8 cellular contexts compared by ENCODE assay signal in the genomic region with DNA sequence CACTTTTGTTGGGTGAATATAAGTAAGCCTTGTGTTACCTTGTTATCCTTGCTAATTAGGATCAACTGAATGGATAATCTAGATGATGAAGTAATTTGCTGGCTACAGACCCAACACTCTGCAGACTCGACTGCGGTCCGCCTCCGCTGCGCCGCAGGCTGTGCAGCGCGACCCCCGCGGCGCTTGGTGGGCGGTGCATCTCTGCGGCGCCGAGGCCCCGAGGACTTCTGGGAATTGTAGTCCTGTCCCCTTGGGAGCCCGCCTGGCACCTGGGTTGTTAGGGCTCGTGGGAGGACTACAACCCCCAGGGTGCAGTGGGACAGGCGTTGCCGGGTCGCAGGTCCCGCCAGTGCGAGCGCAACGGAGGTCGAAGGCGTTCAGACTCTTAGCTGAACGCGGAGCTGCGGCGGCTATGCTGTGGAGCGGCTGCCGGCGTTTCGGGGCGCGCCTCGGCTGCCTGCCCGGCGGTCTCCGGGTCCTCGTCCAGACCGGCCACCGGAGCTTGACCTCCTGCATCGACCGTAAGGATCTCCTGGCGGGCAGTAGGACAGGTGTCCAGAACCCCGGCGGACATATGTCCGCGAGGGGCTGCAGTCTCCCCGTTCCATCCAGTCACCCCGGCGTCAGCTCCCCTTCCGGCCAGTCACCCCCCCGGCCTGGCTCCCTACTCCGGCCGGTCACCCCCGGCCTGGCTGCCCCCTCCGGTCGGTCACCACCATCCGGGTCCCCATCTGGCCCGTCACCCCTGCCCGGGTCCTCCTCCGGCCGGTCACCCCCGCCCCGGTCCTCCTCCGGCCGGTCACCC. TPM values are rescaled to one million over a fixed set of nuclear protein-coding genes. Genes with fewer than 3 reads are reported as not detected.
DNase-seq lines count a peak whose midpoint lies in the region; FAIRE-seq and TF ChIP-seq lines count a peak whose summit lies in the region.

A gene (plus strand): TSS at position 380 of the 805 bp plus-strand sequence. CDS start 33 bp downstream, at position 413.
A gene (minus strand): TSS at position 164 of the 805 bp plus-strand sequence. CDS start 470 bp downstream, outside the sequence.

- H2AFZ ChIP-seq in MM.1S (ENCODE audit: low read length): peak within 1 kb of the TSS; percentile 92

- no peaks in the 10 kb centered on the region for H3K36me3 Mint-ChIP-seq in neural crest cell (ENCODE audit: low read depth)

- peaks cover 11% of the 10 kb centered on the region; the same call in 1 of the 2 replicates for H3F3A ChIP-seq in MM.1S (ENCODE audit: insufficient read depth, low read length)

- no peaks in the 10 kb centered on the region for H3K9me3 Mint-ChIP-seq in neural crest cell

- peak within 1 kb of the TSS; percentile 76 for H3K9ac ChIP-seq in MM.1S (ENCODE audit: low read length)
- peak within 1 kb of the TSS; percentile 63 to 83 for H3K9ac ChIP-seq in stomach smooth muscle (ENCODE audit: low read length in 2 of 2)

- H3K36me3 ChIP-seq in HAP-1 (replicated peaks): peaks cover 22% of the 10 kb centered on the region
- 0 out of 2 replicates have a peak, but pooled peaks cover 6% of the 10 kb centered on the region for H3K36me3 ChIP-seq in MM.1S (replicated peaks; ENCODE audit: insufficient read depth, low read length)
- peaks cover 28 to 30% of the 10 kb centered on the region in 2 donors for H3K36me3 ChIP-seq in stomach smooth muscle (ENCODE audit: control insufficient read depth in 2 of 2, insufficient read depth in 2 of 2, low read length in 2 of 2)

- peaks cover 40% of the 10 kb centered on the region for H3K79me2 ChIP-seq in MM.1S (ENCODE audit: low read length)

- DNase-seq in HAP-1 (ENCODE audit: low spot score in 2 of 2): peak; percentile 96 to 98
- DNase-seq in MM.1S: peak; percentile 98
- DNase-seq in SIG-M5 (lab: John Stamatoyannopoulos, UW): peak; percentile 66
- DNase-seq in activated gamma-delta T cell (lab: John Stamatoyannopoulos, UW): peak; percentile 83
- peak; percentile 96 for DNase-seq in fibroblast of the conjunctiva (ENCODE audit: low read depth)
- peak; percentile 90 for DNase-seq in neural crest cell (ENCODE audit: low read depth, low spot score)

- H3K4me3 ChIP-seq in HAP-1: peak within 1 kb of the TSS; percentile 78
- peak within 1 kb of the TSS; percentile 90 for H3K4me3 ChIP-seq in MM.1S (ENCODE audit: low read length)
- H3K4me3 ChIP-seq in stomach smooth muscle (ENCODE audit: low read length in 2 of 2): peak within 1 kb of the TSS; percentile 89 to 99

- H3K27me3 ChIP-seq in HAP-1 (ENCODE audit: low read depth): no peaks in the 10 kb centered on the region
- no peaks in the 10 kb centered on the region for H3K27me3 ChIP-seq in MM.1S (replicated peaks; ENCODE audit: insufficient read depth, low read length)
- no peaks in the 10 kb centered on the region for H3K27me3 ChIP-seq in stomach smooth muscle (ENCODE audit: control insufficient read depth in 1 of 2, insufficient read depth in 2 of 2, low read length in 2 of 2)

- peak within 1 kb of the TSS; percentile 91 for H3K27ac Mint-ChIP-seq in neural crest cell (ENCODE audit: unreplicated experiment)

- H3K4me1 Mint-ChIP-seq in neural crest cell: peaks cover 30% of the 10 kb centered on the region

- no peaks in the 10 kb centered on the region for H3K27me3 Mint-ChIP-seq in neural crest cell (ENCODE audit: low read depth)

- no peaks in the 10 kb centered on the region for H3K9me3 ChIP-seq in HAP-1
- H3K9me3 ChIP-seq in MM.1S (replicated peaks; ENCODE audit: insufficient read depth, low read length): no peaks in the 10 kb centered on the region
- no peaks in the 10 kb centered on the region for H3K9me3 ChIP-seq in stomach smooth muscle (ENCODE audit: control insufficient read depth in 2 of 2, low read length in 2 of 2)

- TF ChIP-seq CTCF in MM.1S (IDR thresholded peaks at IDR 0.05; ENCODE audit: low read length) (peak; percentile 9), neural crest cell (conservative IDR thresholded peaks at IDR 0.05) (peak; percentile 19)

- H3K4me2 ChIP-seq in MM.1S (ENCODE audit: low read depth, low read length): peak within 1 kb of the TSS; percentile 73

- H3K4me3 Mint-ChIP-seq in neural crest cell: peak within 1 kb of the TSS; percentile 95

- peak; percentile 94 for FAIRE-seq in G401.6 (lab: Jason Lieb, UNC)

- H3K4me1 ChIP-seq in HAP-1 (peaks cover 20% of the 10 kb centered on the region), MM.1S (ENCODE audit: low read length) (peaks cover 21% of the 10 kb centered on the region), stomach smooth muscle (ENCODE audit: control insufficient read depth, insufficient read depth, low read length) (peaks cover 6% of the 10 kb centered on the region)

- H3K9me2 ChIP-seq in MM.1S (replicated peaks; ENCODE audit: insufficient read depth, low read length): no peaks in the 10 kb centered on the region

- in situ Hi-C loops in HAP-1 (cut with MboI; ENCODE audit: low sequenced_read_pairs): no loop called here

- H3K27ac ChIP-seq in MM.1S (ENCODE audit: low read length): no peak within 1 kb of the TSS
- H3K27ac ChIP-seq in stomach smooth muscle (ENCODE audit: low read length): peak within 1 kb of the TSS; percentile 75

- H4K20me1 ChIP-seq in MM.1S (ENCODE audit: insufficient read depth, low read length): no peaks in the 10 kb centered on the region

RNA-seq across cellular contexts. Expression of the first gene that starts in this region (rescaled TPM):
- total RNA-seq in neural crest cell: 28.5 and 28.7 TPM in 2 replicates

RNA-seq across cellular contexts. Expression of the second gene that starts in this region (rescaled TPM):
- total RNA-seq in neural crest cell: 62.5 and 62.6 TPM in 2 replicates
